ENCODE assay signal across 17 cellular contexts in the genomic region with DNA sequence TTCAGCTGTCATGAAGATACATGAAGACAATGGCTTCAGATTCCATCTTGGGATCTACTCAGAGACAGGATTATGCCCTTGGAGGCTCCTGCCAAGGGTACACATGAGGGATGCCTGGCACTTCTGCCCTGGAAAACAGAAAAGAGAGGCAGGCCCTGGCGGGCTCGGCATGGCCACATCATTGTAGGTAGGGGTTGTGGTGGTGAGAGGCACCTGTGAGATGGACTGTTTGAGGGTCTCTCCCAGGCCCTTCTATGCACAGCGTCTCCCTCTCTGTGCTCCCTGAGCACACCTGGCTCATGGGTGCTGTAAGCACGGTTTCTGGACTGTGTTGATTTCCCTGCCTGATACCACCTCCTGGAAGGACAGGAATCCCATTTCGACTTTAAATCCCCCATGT.
DNase-seq lines count a peak whose midpoint lies in the region; ATAC-seq and TF ChIP-seq lines count a peak whose summit lies in the region.
"Had no signal": no experiment of that assay in that cellular context is flagged by ENCODE, and none has a peak within 500 bp of the region (broad histone marks: within the 10 kb centered on the region; RNA-seq: fewer than 3 reads in every experiment).

No MANE protein-coding gene starts in this region.

- H3K9me3 Mint-ChIP-seq in endodermal cell (no peaks in the 10 kb centered on the region), type B pancreatic cell (peaks cover 9% of the 10 kb centered on the region)
- H3K9me3 Mint-ChIP-seq: CD8-positive, alpha-beta T cell had no signal

- TF ChIP-seq POLR2A in adrenal gland (IDR thresholded peaks at IDR 0.05), result no peak

- H3K4me1 ChIP-seq in right atrium auricular region (no peaks in the 10 kb centered on the region), endodermal cell (ENCODE audit: control insufficient read depth, insufficient read depth, low read length) (no peaks in the 10 kb centered on the region), adrenal gland (replicated peaks in 1 of 2) (no peaks in the 10 kb centered on the region), MM.1S (ENCODE audit: low read length) (no peaks in the 10 kb centered on the region)
- H3K4me1 ChIP-seq: Caco-2 had no signal

- H4K20me1 ChIP-seq in MM.1S (ENCODE audit: insufficient read depth, low read length), result no peaks in the 10 kb centered on the region
- H4K20me1 ChIP-seq: BLaER1 had no signal

- H3K9ac ChIP-seq in endodermal cell (ENCODE audit: extremely low read depth, low read length, poor library complexity, severe bottlenecking) (no peak overlapping the region), MM.1S (ENCODE audit: low read length) (no peak overlapping the region)
- H3K9ac ChIP-seq: BLaER1, GM23248 had no signal

- H3K9me2 ChIP-seq in MM.1S (replicated peaks; ENCODE audit: insufficient read depth, low read length), result no peaks in the 10 kb centered on the region

- H3F3A ChIP-seq in MM.1S (ENCODE audit: insufficient read depth, low read length), result no peaks in the 10 kb centered on the region

- TF ChIP-seq CTCF in right atrium auricular region (IDR thresholded peaks at IDR 0.05) (no peak), endodermal cell (conservative IDR thresholded peaks at IDR 0.05) (no peak), type B pancreatic cell (conservative IDR thresholded peaks at IDR 0.05) (no peak), adrenal gland (IDR thresholded peaks at IDR 0.05) (no peak), MM.1S (IDR thresholded peaks at IDR 0.05; ENCODE audit: low read length) (no peak)

- H2AFZ ChIP-seq in MM.1S (ENCODE audit: low read length), result no peak overlapping the region
- H2AFZ ChIP-seq: GM23248 had no signal

- H3K36me3 Mint-ChIP-seq in endodermal cell (ENCODE audit: low read depth), result no peaks in the 10 kb centered on the region
- no peaks in the 10 kb centered on the region for H3K36me3 Mint-ChIP-seq in type B pancreatic cell
- H3K36me3 Mint-ChIP-seq: CD4-positive, CD25-positive, alpha-beta regulatory T cell; CD8-positive, alpha-beta T cell had no signal

- H3K4me3 ChIP-seq in right atrium auricular region, result no peak overlapping the region
- no peak overlapping the region for H3K4me3 ChIP-seq in endodermal cell (ENCODE audit: low read length)
- no peak overlapping the region for H3K4me3 ChIP-seq in adrenal gland
- no peak overlapping the region for H3K4me3 ChIP-seq in MM.1S (ENCODE audit: low read length)
- H3K4me3 ChIP-seq: BLaER1, GM23248 had no signal

- H3K4me3 Mint-ChIP-seq in endodermal cell, result no peak overlapping the region
- no peak overlapping the region for H3K4me3 Mint-ChIP-seq in type B pancreatic cell
- H3K4me3 Mint-ChIP-seq: B cell; CD4-positive, CD25-positive, alpha-beta regulatory T cell; CD8-positive, alpha-beta T cell had no signal

- H3K36me3 ChIP-seq in right atrium auricular region (no peaks in the 10 kb centered on the region), endodermal cell (ENCODE audit: control insufficient read depth, insufficient read depth, low read length) (no peaks in the 10 kb centered on the region), adrenal gland (replicated peaks in 1 of 2) (no peaks in the 10 kb centered on the region), MM.1S (replicated peaks; ENCODE audit: insufficient read depth, low read length) (no peaks in the 10 kb centered on the region)
- H3K36me3 ChIP-seq: BLaER1 had no signal

- H3K27me3 Mint-ChIP-seq in endodermal cell (ENCODE audit: insufficient read depth) (peaks cover 5% of the 10 kb centered on the region), type B pancreatic cell (peaks cover 55% of the 10 kb centered on the region)
- H3K27me3 Mint-ChIP-seq: B cell had no signal

- H3K27me3 ChIP-seq in right atrium auricular region, result no peaks in the 10 kb centered on the region
- no peaks in the 10 kb centered on the region for H3K27me3 ChIP-seq in endodermal cell (ENCODE audit: control insufficient read depth, insufficient read depth, low read length, poor library complexity, severe bottlenecking)
- H3K27me3 ChIP-seq in adrenal gland, result no peaks in the 10 kb centered on the region
- no peaks in the 10 kb centered on the region for H3K27me3 ChIP-seq in MM.1S (replicated peaks; ENCODE audit: insufficient read depth, low read length)
- H3K27me3 ChIP-seq: BLaER1 had no signal

- intact Hi-C loops in Right ventricle myocardium inferior (cut with DNase I), result no loop called here
- intact Hi-C loops in adrenal gland (cut with DNase I), result no loop called here

- no peaks in the 10 kb centered on the region for H3K79me2 ChIP-seq in MM.1S (ENCODE audit: low read length)

- peak; percentile 26 for DNase-seq in right atrium auricular region (ENCODE audit: low spot score)
- DNase-seq in Right ventricle myocardium inferior (ENCODE audit: missing footprints), result no peak
- peak; percentile 16 for DNase-seq in endodermal cell
- DNase-seq in type B pancreatic cell (ENCODE audit: extremely low spot score, unreplicated experiment), result peak; percentile 39
- no peak for DNase-seq in adrenal gland
- no peak for DNase-seq in MM.1S
- DNase-seq: Caco-2; CD4-positive, CD25-positive, alpha-beta regulatory T cell; DMS153; DND-41; GM23248; H7 had no signal

- H3K9me3 ChIP-seq in right atrium auricular region (no peaks in the 10 kb centered on the region), endodermal cell (ENCODE audit: control insufficient read depth, low read length) (no peaks in the 10 kb centered on the region), adrenal gland (replicated peaks in 1 of 3) (no peaks in the 10 kb centered on the region), MM.1S (replicated peaks; ENCODE audit: insufficient read depth, low read length) (no peaks in the 10 kb centered on the region)
- H3K9me3 ChIP-seq: BLaER1, Caco-2 had no signal

- WGBS in endodermal cell (ENCODE audit: insufficient coverage in 1 of 2, insufficient read length in 1 of 2), 2 experiments, result 79 to 85% methylated on average over 3 to 5 of the region's 5 CpGs
- WGBS in adrenal gland, 4 donors, result 81 to 90% (median 83%) methylated on average over 4 to 5 of the region's 5 CpGs

- H3K27ac Mint-ChIP-seq in endodermal cell, result no peak overlapping the region
- H3K27ac Mint-ChIP-seq in type B pancreatic cell, result no peak overlapping the region
- H3K27ac Mint-ChIP-seq: B cell; CD4-positive, CD25-positive, alpha-beta regulatory T cell; CD8-positive, alpha-beta T cell had no signal

- ATAC-seq in Right ventricle myocardium inferior, result no peak
- ATAC-seq: CD8-positive, alpha-beta T cell; HCT116 had no signal

- no peak overlapping the region for H3K27ac ChIP-seq in right atrium auricular region
- no peak overlapping the region for H3K27ac ChIP-seq in endodermal cell (ENCODE audit: low read depth, low read length)
- no peak overlapping the region for H3K27ac ChIP-seq in adrenal gland
- H3K27ac ChIP-seq in MM.1S (ENCODE audit: low read length), result no peak overlapping the region
- H3K27ac ChIP-seq: BLaER1, C4-2B, GM23248 had no signal

- no peak overlapping the region for H3K4me2 ChIP-seq in MM.1S (ENCODE audit: low read depth, low read length)
- H3K4me2 ChIP-seq: BLaER1 had no signal

- H3K4me1 Mint-ChIP-seq in endodermal cell, result no peaks in the 10 kb centered on the region
- peaks cover 14% of the 10 kb centered on the region for H3K4me1 Mint-ChIP-seq in type B pancreatic cell (ENCODE audit: unreplicated experiment)
- H3K4me1 Mint-ChIP-seq: B cell; CD4-positive, CD25-positive, alpha-beta regulatory T cell had no signal

Comparison
In these comparisons a context has a peak if more than half of its experiments do, and no peak if none do; other contexts are left out.
1. DNase-seq: peak in right atrium auricular region (single experiment), endodermal cell (single experiment) and type B pancreatic cell (single experiment); none in Right ventricle myocardium inferior (single experiment), adrenal gland (0 of 7) and MM.1S (single experiment).